19 cellular contexts compared by ENCODE assay signal in genomic region chr10:95457319-95457886, GRCh38.
DNase-seq lines count a peak whose midpoint lies in the region; ATAC-seq and TF ChIP-seq lines count a peak whose summit lies in the region.
"Had no signal": no experiment of that assay in that cellular context is flagged by ENCODE, and none has a peak within 500 bp of the region (broad histone marks: within the 10 kb centered on the region; RNA-seq: fewer than 3 reads in every experiment).

No MANE protein-coding gene starts in this region.

- no peaks in the 10 kb centered on the region for H3K79me2 ChIP-seq in smooth muscle cell (ENCODE audit: low read depth)

- H3K36me3 ChIP-seq in left lung, result no peaks in the 10 kb centered on the region
- no peaks in the 10 kb centered on the region for H3K36me3 ChIP-seq in smooth muscle cell (ENCODE audit: low read depth)
- H3K36me3 ChIP-seq: brain microvascular endothelial cell, lower lobe of right lung had no signal

- H3K9ac ChIP-seq in smooth muscle cell (ENCODE audit: low read depth), result no peak overlapping the region

- TF ChIP-seq CTCF in coronary artery (IDR thresholded peaks at IDR 0.05), result no peak
- TF ChIP-seq CTCF in left lung (IDR thresholded peaks at IDR 0.05), result no peak
- TF ChIP-seq CTCF in smooth muscle cell (IDR thresholded peaks at IDR 0.05; ENCODE audit: borderline replicate concordance, insufficient read depth, poor library complexity, severe bottlenecking), result no peak

- WGBS in smooth muscle cell (ENCODE audit: low lambda C conversion rate), result 70% methylated on average over 5 of the region's 5 CpGs

- H3K4me1 ChIP-seq in left lung, result peaks cover 3 to 5% of the 10 kb centered on the region in 2 donors
- peaks cover 18% of the 10 kb centered on the region for H3K4me1 ChIP-seq in smooth muscle cell (ENCODE audit: low read depth)
- H3K4me1 ChIP-seq: lower lobe of right lung had no signal

- H3K27me3 ChIP-seq in left lung, result no peaks in the 10 kb centered on the region
- no peaks in the 10 kb centered on the region for H3K27me3 ChIP-seq in smooth muscle cell (ENCODE audit: low read depth)

- ATAC-seq in left lung, result peak; percentile 81
- ATAC-seq in HG03342 (IDR thresholded peaks at IDR 0.05; ENCODE audit: unreplicated experiment), result no peak
- ATAC-seq in HG02981 (IDR thresholded peaks at IDR 0.05; ENCODE audit: unreplicated experiment), result no peak
- ATAC-seq: stimulated activated naive CD8-positive, alpha-beta T cell treated with anti-CD3 and anti-CD28 coated beads, Interleukin-15, Interleukin-2, amounts not matched to agents 100 U/mL and 50 U/mL, for 24 hours had no signal

- H2AFZ ChIP-seq in smooth muscle cell (ENCODE audit: low read depth), result no peak overlapping the region

- H3K4me2 ChIP-seq in smooth muscle cell, result peak overlapping the region; percentile 9

- intact Hi-C loops in left lung (cut with DNase I), result no loop called here

- H4K20me1 ChIP-seq in smooth muscle cell (ENCODE audit: low read depth), result no peaks in the 10 kb centered on the region

- H3K27ac ChIP-seq in coronary artery (peak overlapping the region in 1 of 2 donors; percentile 69), left lung (peak overlapping the region in 1 of 2 donors; percentile 5), smooth muscle cell (ENCODE audit: low read depth) (no peak overlapping the region)
- H3K27ac ChIP-seq: brain microvascular endothelial cell, lower lobe of right lung had no signal

- H3K4me3 ChIP-seq in coronary artery, result no peak overlapping the region
- no peak overlapping the region for H3K4me3 ChIP-seq in left lung
- H3K4me3 ChIP-seq in smooth muscle cell, result no peak overlapping the region
- H3K4me3 ChIP-seq: lower lobe of right lung had no signal

- H3F3A ChIP-seq in smooth muscle cell (ENCODE audit: low read depth), result peaks cover 4% of the 10 kb centered on the region

- DNase-seq in EH (ENCODE audit: low read depth) (peak; percentile 11), coronary artery (ENCODE audit: low spot score) (peak; percentile 14), left lung (no peak), smooth muscle cell (lab: John Stamatoyannopoulos, UW; ENCODE audit: unreplicated experiment) (no peak), NCI-H510A treated with DMSO at 0.1 percent for 48 hours (lab: John Stamatoyannopoulos, UW) (no peak), NCI-H446 treated with DMSO at 0.1 percent for 48 hours (lab: John Stamatoyannopoulos, UW) (no peak)
- DNase-seq: activated naive CD4-positive, alpha-beta T cell treated with Interleukin-2 at 50 U/mL for 16 hours; activated T-cell treated with anti-CD3 and anti-CD28 coated beads for 4 hours; brain microvascular endothelial cell; CD8-positive, alpha-beta memory T cell; effector CD4-positive, alpha-beta T cell; HFFc6; lower lobe of right lung; NCI-H1694 treated with DMSO at 0.1 percent for 48 hours; SHP77 treated with DMSO at 0.1 percent for 48 hours; stimulated activated naive CD8-positive, alpha-beta T cell treated with anti-CD3 and anti-CD28 coated beads, Interleukin-15, Interleukin-2, amounts not matched to agents 100 U/mL and 50 U/mL, for 24 hours; T-helper 1 cell had no signal

- H3K9me3 ChIP-seq in left lung (no peaks in the 10 kb centered on the region), smooth muscle cell (replicated peaks; ENCODE audit: low read depth) (no peaks in the 10 kb centered on the region)
- H3K9me3 ChIP-seq: lower lobe of right lung had no signal

Comparison
In these comparisons a context has a peak if more than half of its experiments do, and no peak if none do; other contexts are left out.
1. DNase-seq: peak in EH (single experiment) and coronary artery (single experiment); none in left lung (0 of 2), smooth muscle cell (single experiment), NCI-H510A treated with DMSO at 0.1 percent for 48 hours (single experiment) and NCI-H446 treated with DMSO at 0.1 percent for 48 hours (single experiment).